ENCODE assay signal across 11 cellular contexts in genomic region chr1:233172201-233172600, GRCh38.
A peak's percentile ranks its signal among the peaks of the same experiment; 100 is the strongest.
DNase-seq lines count a peak whose midpoint lies in the region; ATAC-seq and TF ChIP-seq lines count a peak whose summit lies in the region.
"Had no signal": no experiment of that assay in that cellular context is flagged by ENCODE, and none has a peak within 500 bp of the region (broad histone marks: within the 10 kb centered on the region; RNA-seq: fewer than 3 reads in every experiment).

No MANE protein-coding gene starts in this region.

- intact Hi-C loops in adrenal gland (cut with DNase I) (loop anchor here in 1 of 2 donors (10.0 kb wide), 1 partner anchor 537 kb away; the partner anchor contains the start of gene SIPA1L2), left lung (cut with DNase I) (loop anchor here in 1 of 2 donors (10.0 kb wide), 1 partner anchor 537 kb away; the partner anchor contains the start of gene SIPA1L2)

- CTCF ChIA-PET in HEK293T (lab: Yijun Ruan, JAX), result no interaction called here

- H3K27me3 ChIP-seq in adrenal gland (no peaks in the 10 kb centered on the region), left lung (no peaks in the 10 kb centered on the region)

- TF ChIP-seq CTCF in adrenal gland (IDR thresholded peaks at IDR 0.05) (peak; percentile 5 to 51 (median 39)), left lung (IDR thresholded peaks at IDR 0.05) (peak; percentile 18 to 26)

- DNase-seq in Daoy (ENCODE audit: low read depth) (peak; percentile 25), LoVo (ENCODE audit: low spot score) (peak; percentile 35), adrenal gland (peak in 2 of 7 donors; percentile 13 to 20), left lung (no peak), DMS153 (lab: John Stamatoyannopoulos, UW) (no peak), HEK293T (ENCODE audit: extremely low spot score) (no peak)
- DNase-seq: kidney; stimulated activated CD4-positive, alpha-beta T cell treated with anti-CD3 and anti-CD28 coated beads, Interleukin-4, amount 100 ng/mL, for 4 hours; T-cell had no signal

- POLR2A ChIA-PET in HEK293T (lab: Yijun Ruan, JAX), result no interaction called here

- 32 to 62% (median 46%) methylated on average over 2 of the region's 2 CpGs for WGBS in adrenal gland, 4 donors

- TF ChIP-seq POLR2A in adrenal gland (IDR thresholded peaks at IDR 0.05), result no peak

- H3K4me1 ChIP-seq in adrenal gland (replicated peaks in 1 of 2) (no peaks in the 10 kb centered on the region), left lung (no peaks in the 10 kb centered on the region)

- no peaks in the 10 kb centered on the region for H3K36me3 ChIP-seq in adrenal gland (replicated peaks in 1 of 2)
- H3K36me3 ChIP-seq in left lung, result peaks cover 0 to 16% of the 10 kb centered on the region in 2 donors

- H3K27ac ChIP-seq in adrenal gland (no peak overlapping the region), left lung (no peak overlapping the region)

- peak; percentile 18 for ATAC-seq in left lung
- no peak for ATAC-seq in GM18511 (IDR thresholded peaks at IDR 0.05; ENCODE audit: unreplicated experiment)
- no peak for ATAC-seq in HG03469 (IDR thresholded peaks at IDR 0.05; ENCODE audit: unreplicated experiment)
- ATAC-seq: T-cell had no signal

- no peaks in the 10 kb centered on the region for H3K9me3 ChIP-seq in adrenal gland (replicated peaks in 1 of 3)
- H3K9me3 ChIP-seq in left lung, result peaks cover 0 to 10% of the 10 kb centered on the region in 2 donors

- H3K4me3 ChIP-seq in adrenal gland, result no peak overlapping the region
- no peak overlapping the region for H3K4me3 ChIP-seq in left lung

TF ChIP-seq in HEK293T, 16 proteins besides CTCF, POLR2A, EP300 and RAD21:
- no peak for TF ChIP-seq CTBP1 (IDR thresholded peaks at IDR 0.05; ENCODE audit: borderline replicate concordance)
- TF ChIP-seq NFRKB (IDR thresholded peaks at IDR 0.05), result no peak

Comparison
In these comparisons a context has a peak if more than half of its experiments do, and no peak if none do; other contexts are left out.
1. DNase-seq: peak in Daoy (single experiment) and LoVo (single experiment); none in left lung (0 of 2), DMS153 (single experiment) and HEK293T (single experiment).